ENCODE assay signal across 13 cellular contexts in the genomic region with DNA sequence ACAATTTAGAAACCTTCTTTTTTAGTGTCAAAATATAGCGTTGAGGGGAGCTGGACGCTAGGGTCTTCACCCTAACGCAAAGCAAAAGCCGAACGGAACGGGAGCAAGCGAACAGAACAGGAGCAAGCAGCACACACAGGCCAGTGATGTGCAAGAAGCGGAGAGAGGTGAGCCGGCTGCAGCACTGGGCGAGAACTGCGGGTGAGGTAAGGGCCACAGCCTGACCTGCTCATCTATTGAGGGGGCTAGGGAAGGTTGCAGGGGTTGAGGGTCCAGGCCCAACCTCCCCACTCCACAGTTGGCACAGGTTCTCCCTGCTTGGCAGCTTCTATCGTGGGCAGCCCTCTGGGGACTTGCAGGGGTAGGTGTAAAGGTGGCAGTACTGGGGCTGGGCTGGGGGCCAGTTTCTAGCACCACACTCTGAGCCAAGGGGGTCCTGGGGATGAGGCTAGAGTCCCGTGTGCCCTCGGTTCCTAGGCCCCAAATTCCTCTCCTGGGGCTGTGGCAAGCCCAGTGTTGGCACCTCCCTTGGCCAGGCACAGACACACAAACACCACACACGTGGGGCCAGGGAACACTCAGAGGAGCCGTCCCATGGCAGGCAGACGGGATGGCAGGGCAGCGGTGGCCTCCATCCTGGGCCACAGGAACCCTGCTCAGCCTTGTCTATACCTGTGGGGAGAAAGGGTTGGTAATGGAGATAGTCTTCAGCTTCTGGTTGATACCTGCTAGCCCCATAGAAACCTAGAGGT. TPM values are rescaled to one million over a fixed set of nuclear protein-coding genes. Genes with fewer than 3 reads are reported as not detected.
DNase-seq lines count a peak whose midpoint lies in the region; ATAC-seq, FAIRE-seq and TF ChIP-seq lines count a peak whose summit lies in the region.
"Had no signal": no experiment of that assay in that cellular context is flagged by ENCODE, and none has a peak within 500 bp of the region (broad histone marks: within the 10 kb centered on the region; RNA-seq: fewer than 3 reads in every experiment).

No MANE protein-coding gene starts in this region.

- H3K27me3 Mint-ChIP-seq in natural killer cell (ENCODE audit: low read depth in 2 of 2) = no peaks in the 10 kb centered on the region
- no peaks in the 10 kb centered on the region for H3K27me3 Mint-ChIP-seq in natural killer cell treated with Interleukin-12 subunit alpha and Interleukin-12 subunit beta and Interleukin-15 and Interleukin-18, amount 100 ng/mL, for 72 hours
- H3K27me3 Mint-ChIP-seq in chondrocyte (ENCODE audit: low read depth) = no peaks in the 10 kb centered on the region
- no peaks in the 10 kb centered on the region for H3K27me3 Mint-ChIP-seq in naive thymus-derived CD4-positive, alpha-beta T cell

- TF ChIP-seq CTCF in natural killer cell (IDR thresholded peaks at IDR 0.05) (no peak), chondrocyte (IDR thresholded peaks at IDR 0.05) (no peak), upper lobe of right lung (IDR thresholded peaks at IDR 0.05) (no peak)

- ATAC-seq in natural killer cell = no peak
- no peak for ATAC-seq in natural killer cell treated with Interleukin-12 subunit alpha and Interleukin-12 subunit beta and Interleukin-15 and Interleukin-18, amount 100 ng/mL, for 72 hours
- ATAC-seq in naive thymus-derived CD4-positive, alpha-beta T cell = no peak
- no peak for ATAC-seq in upper lobe of right lung

- no peaks in the 10 kb centered on the region for H3K9me3 Mint-ChIP-seq in natural killer cell
- H3K9me3 Mint-ChIP-seq in natural killer cell treated with Interleukin-12 subunit alpha and Interleukin-12 subunit beta and Interleukin-15 and Interleukin-18, amount 100 ng/mL, for 72 hours = no peaks in the 10 kb centered on the region
- no peaks in the 10 kb centered on the region for H3K9me3 Mint-ChIP-seq in chondrocyte (ENCODE audit: low read depth)
- no peaks in the 10 kb centered on the region for H3K9me3 Mint-ChIP-seq in naive thymus-derived CD4-positive, alpha-beta T cell

- H3K27ac Mint-ChIP-seq in natural killer cell (no peak overlapping the region), chondrocyte (ENCODE audit: unreplicated experiment) (peak overlapping the region; percentile 45)
- H3K27ac Mint-ChIP-seq in natural killer cell treated with Interleukin-12 subunit alpha and Interleukin-12 subunit beta and Interleukin-15 and Interleukin-18, amount 100 ng/mL, for 72 hours = no peak overlapping the region
- peak overlapping the region in 4 of 9 donors; percentile 33 to 81 (median 64) for H3K27ac Mint-ChIP-seq in naive thymus-derived CD4-positive, alpha-beta T cell

- no peaks in the 10 kb centered on the region for H3K27me3 ChIP-seq in naive thymus-derived CD4-positive, alpha-beta T cell (ENCODE audit: control insufficient read depth in 2 of 2, insufficient read depth in 2 of 2, low read length in 2 of 2)
- H3K27me3 ChIP-seq in upper lobe of right lung (no peaks in the 10 kb centered on the region), HAP-1 (ENCODE audit: low read depth) (no peaks in the 10 kb centered on the region), small intestine (ENCODE audit: control insufficient read depth in 2 of 2, insufficient read depth in 2 of 2, low read length in 2 of 2) (no peaks in the 10 kb centered on the region)
- H3K27me3 ChIP-seq: thyroid gland had no signal

- H3K36me3 ChIP-seq in naive thymus-derived CD4-positive, alpha-beta T cell (ENCODE audit: control insufficient read depth in 2 of 3, insufficient read depth in 3 of 3, low read length in 3 of 3) = peaks cover 21 to 56% (median 29%) of the 10 kb centered on the region in 3 experiments
- H3K36me3 ChIP-seq in upper lobe of right lung = peaks cover 65% of the 10 kb centered on the region
- peaks cover 58% of the 10 kb centered on the region for H3K36me3 ChIP-seq in HAP-1 (replicated peaks)
- peaks cover 11 to 26% of the 10 kb centered on the region in 2 donors for H3K36me3 ChIP-seq in small intestine (ENCODE audit: control insufficient read depth in 2 of 2, insufficient read depth in 2 of 2, low read length in 2 of 2)

- H3K4me1 Mint-ChIP-seq in natural killer cell = peaks cover 6 to 20% of the 10 kb centered on the region in 2 donors
- peaks cover 8 to 25% of the 10 kb centered on the region in 2 donors for H3K4me1 Mint-ChIP-seq in natural killer cell treated with Interleukin-12 subunit alpha and Interleukin-12 subunit beta and Interleukin-15 and Interleukin-18, amount 100 ng/mL, for 72 hours (ENCODE audit: low read depth in 2 of 2)
- H3K4me1 Mint-ChIP-seq in chondrocyte (ENCODE audit: low read depth) = peaks cover 28% of the 10 kb centered on the region
- H3K4me1 Mint-ChIP-seq in naive thymus-derived CD4-positive, alpha-beta T cell = peaks cover 2 to 31% (median 27%) of the 10 kb centered on the region in 7 donors

- H3K4me3 ChIP-seq in naive thymus-derived CD4-positive, alpha-beta T cell (ENCODE audit: low read length) = no peak overlapping the region
- H3K4me3 ChIP-seq in upper lobe of right lung (no peak overlapping the region), HAP-1 (no peak overlapping the region), small intestine (ENCODE audit: low read depth in 1 of 2, low read length in 2 of 2) (no peak overlapping the region)

- intact Hi-C loops in natural killer cell (cut with micrococcal nuclease) = loop anchor here (1.0 to 2.0 kb wide), 2 partner anchors 9 to 59 kb away; a partner anchor contains a TSS
- intact Hi-C loops in naive thymus-derived CD4-positive, alpha-beta T cell (cut with micrococcal nuclease) = loop anchor here (1.0 to 2.0 kb wide), 7 partner anchors 9 to 75 kb away; a partner anchor contains a TSS
- intact Hi-C loops in upper lobe of right lung (cut with DNase I) = loop anchor here (10.0 kb wide), 1 partner anchor 45 kb away; a partner anchor contains a TSS

- POLR2A ChIA-PET in naive thymus-derived CD4-positive, alpha-beta T cell (lab: Charles Lee) = interaction anchor here (1.0 to 5.0 kb wide), 13 partner anchors 9 to 75 kb away, joined by 3 to 49 read pairs (median 8); a partner anchor contains a TSS

- H3K36me3 Mint-ChIP-seq in natural killer cell = peaks cover 7% of the 10 kb centered on the region
- peaks cover 6% of the 10 kb centered on the region for H3K36me3 Mint-ChIP-seq in natural killer cell treated with Interleukin-12 subunit alpha and Interleukin-12 subunit beta and Interleukin-15 and Interleukin-18, amount 100 ng/mL, for 72 hours
- peaks cover 14% of the 10 kb centered on the region for H3K36me3 Mint-ChIP-seq in chondrocyte (ENCODE audit: low read depth)
- H3K36me3 Mint-ChIP-seq in naive thymus-derived CD4-positive, alpha-beta T cell = peaks cover 8 to 31% (median 21%) of the 10 kb centered on the region in 5 donors

- FAIRE-seq in small intestine (lab: Jason Lieb, UNC) = no peak
- FAIRE-seq: colon had no signal

- peaks cover 13 to 14% of the 10 kb centered on the region in 2 donors for H3K4me1 ChIP-seq in naive thymus-derived CD4-positive, alpha-beta T cell (ENCODE audit: control insufficient read depth in 2 of 2, insufficient read depth in 2 of 2, low read length in 2 of 2)
- H3K4me1 ChIP-seq in upper lobe of right lung (peaks cover 21% of the 10 kb centered on the region), HAP-1 (peaks cover 11% of the 10 kb centered on the region), small intestine (ENCODE audit: control insufficient read depth in 2 of 2, insufficient read depth in 1 of 2, low read depth in 1 of 2, low read length in 1 of 2) (peaks cover 4 to 5% of the 10 kb centered on the region in 2 donors)

- DNase-seq in natural killer cell = no peak
- DNase-seq in natural killer cell treated with Interleukin-12 subunit alpha and Interleukin-12 subunit beta and Interleukin-15 and Interleukin-18, amount 100 ng/mL, for 72 hours (ENCODE audit: low spot score) = no peak
- no peak for DNase-seq in chondrocyte (ENCODE audit: low spot score)
- DNase-seq in naive thymus-derived CD4-positive, alpha-beta T cell = no peak
- no peak for DNase-seq in upper lobe of right lung
- DNase-seq in HAP-1 (ENCODE audit: low spot score in 2 of 2) = no peak
- no peak for DNase-seq in activated effector memory CD4-positive, alpha-beta T cell treated with anti-CD3 and anti-CD28 coated beads, Interleukin-2, amount 50 U/mL, for 16 hours
- no peak for DNase-seq in small intestine
- DNase-seq: MV-4-11; SHP77 treated with DMSO at 0.1 percent for 48 hours; stimulated activated CD4-positive, alpha-beta T cell treated with anti-CD3 and anti-CD28 coated beads, Interleukin-15, amount 100 ng/mL, for 24 hours; thyroid gland had no signal

- H3K9me3 ChIP-seq in naive thymus-derived CD4-positive, alpha-beta T cell (ENCODE audit: control insufficient read depth in 2 of 3, low read length in 3 of 3) = no peaks in the 10 kb centered on the region
- H3K9me3 ChIP-seq in upper lobe of right lung (no peaks in the 10 kb centered on the region), HAP-1 (no peaks in the 10 kb centered on the region), small intestine (ENCODE audit: control insufficient read depth, low read depth) (no peaks in the 10 kb centered on the region)
- H3K9me3 ChIP-seq: thyroid gland had no signal

- H3K4me3 Mint-ChIP-seq in natural killer cell (peak overlapping the region; percentile 42), chondrocyte (ENCODE audit: unreplicated experiment) (peak overlapping the region; percentile 84)
- no peak overlapping the region for H3K4me3 Mint-ChIP-seq in natural killer cell treated with Interleukin-12 subunit alpha and Interleukin-12 subunit beta and Interleukin-15 and Interleukin-18, amount 100 ng/mL, for 72 hours
- peak overlapping the region in 8 of 10 donors; percentile 9 to 88 (median 66) for H3K4me3 Mint-ChIP-seq in naive thymus-derived CD4-positive, alpha-beta T cell

- no peak overlapping the region for H3K27ac ChIP-seq in naive thymus-derived CD4-positive, alpha-beta T cell (ENCODE audit: low read depth, low read length)
- H3K27ac ChIP-seq in upper lobe of right lung = peak overlapping the region; percentile 75
- H3K27ac ChIP-seq in small intestine (ENCODE audit: low read depth in 1 of 2, low read length in 1 of 2) = peak overlapping the region in 1 of 2 donors; percentile 85

- in situ Hi-C loops in HAP-1 (cut with MboI; ENCODE audit: low sequenced_read_pairs) = no loop called here

- 91 to 95% (median 95%) methylated on average over 18 of the region's 18 CpGs for WGBS in small intestine, 3 donors

- CTCF ChIA-PET in naive thymus-derived CD4-positive, alpha-beta T cell (lab: Charles Lee) = no interaction called here

RNA-seq across cellular contexts. Expression of a gene that starts 1.2 kb away (rescaled TPM):
- total RNA-seq in natural killer cell (1 to 10 TPM in 2 of 3 donors, under 1 TPM in 1; 0.93 to 3.4 (median 1.9) TPM), chondrocyte (27.1 to 39.0 TPM (median 27.4 TPM) in 3 replicates), upper lobe of right lung (18.2 TPM)
- 10 to 100 TPM; 16.7 to 18.1 TPM for total RNA-seq in natural killer cell treated with Interleukin-12 subunit alpha and Interleukin-12 subunit beta and Interleukin-15 and Interleukin-18, amount 100 ng/mL, for 72 hours
- 10 to 100 TPM in 2 of 5 experiments, 1 to 10 TPM in 3; 4.1 to 30.2 (median 8.3) TPM for total RNA-seq in naive thymus-derived CD4-positive, alpha-beta T cell
- polyA plus RNA-seq in naive thymus-derived CD4-positive, alpha-beta T cell = 1 to 10 TPM in 1 of 2 donors, under 1 TPM in 1; 0.66 to 3.2 TPM
- 10 to 100 TPM; 42.8 to 49.2 (median 43.2) TPM for polyA plus RNA-seq in small intestine

RNA-seq across cellular contexts. Expression of a gene that starts 9.5 kb away (rescaled TPM):
- total RNA-seq in natural killer cell = 100 to 1,000 TPM in 2 of 3 donors, 10 to 100 TPM in 1; 98.1 to 110 (median 108) TPM
- total RNA-seq in natural killer cell treated with Interleukin-12 subunit alpha and Interleukin-12 subunit beta and Interleukin-15 and Interleukin-18, amount 100 ng/mL, for 72 hours = 10 to 100 TPM; 43.0 to 52.7 TPM
- 75.2 to 82.8 TPM (median 75.5 TPM) in 3 replicates for total RNA-seq in chondrocyte
- total RNA-seq in naive thymus-derived CD4-positive, alpha-beta T cell = 10 to 100 TPM; 52.6 to 66.0 (median 60.9) TPM
- polyA plus RNA-seq in naive thymus-derived CD4-positive, alpha-beta T cell = 10 to 100 TPM; 14.0 to 40.0 TPM
- 48.2 TPM for total RNA-seq in upper lobe of right lung
- polyA plus RNA-seq in small intestine = 10 to 100 TPM in 2 of 3 donors, 1 to 10 TPM in 1; 8.1 to 37.0 (median 10.1) TPM

RNA-seq across cellular contexts. Expression of a gene that starts 9.6 kb away (rescaled TPM):
- total RNA-seq in natural killer cell (100 to 1,000 TPM; 100 to 148 (median 117) TPM), chondrocyte (27.9 to 38.0 TPM (median 35.9 TPM) in 3 replicates), upper lobe of right lung (37.6 TPM)
- 10 to 100 TPM; 82.5 to 87.6 TPM for total RNA-seq in natural killer cell treated with Interleukin-12 subunit alpha and Interleukin-12 subunit beta and Interleukin-15 and Interleukin-18, amount 100 ng/mL, for 72 hours
- 100 to 1,000 TPM; 117 to 287 (median 169) TPM for total RNA-seq in naive thymus-derived CD4-positive, alpha-beta T cell
- 10 to 100 TPM; 29.7 to 61.4 TPM for polyA plus RNA-seq in naive thymus-derived CD4-positive, alpha-beta T cell
- polyA plus RNA-seq in small intestine = 10 to 100 TPM; 20.2 to 39.6 (median 33.8) TPM

RNA-seq across cellular contexts. Expression of a gene that starts 13.4 kb away (rescaled TPM):
- total RNA-seq in natural killer cell (10 to 100 TPM; 67.6 to 84.0 (median 83.4) TPM), chondrocyte (28.6 to 29.8 TPM (median 29.3 TPM) in 3 replicates), upper lobe of right lung (41.2 TPM)
- 10 to 100 TPM; 40.4 to 51.8 TPM for total RNA-seq in natural killer cell treated with Interleukin-12 subunit alpha and Interleukin-12 subunit beta and Interleukin-15 and Interleukin-18, amount 100 ng/mL, for 72 hours
- 10 to 100 TPM; 50.1 to 79.5 (median 71.3) TPM for total RNA-seq in naive thymus-derived CD4-positive, alpha-beta T cell
- 10 to 100 TPM; 72.4 to 90.7 TPM for polyA plus RNA-seq in naive thymus-derived CD4-positive, alpha-beta T cell
- polyA plus RNA-seq in small intestine = 100 to 1,000 TPM in 2 of 3 donors, 10 to 100 TPM in 1; 46.9 to 182 (median 147) TPM

RNA-seq across cellular contexts. Expression of a gene that starts 25.3 kb away (rescaled TPM):
- total RNA-seq in natural killer cell = 1 to 10 TPM; 4.3 to 7.7 (median 4.5) TPM
- total RNA-seq in natural killer cell treated with Interleukin-12 subunit alpha and Interleukin-12 subunit beta and Interleukin-15 and Interleukin-18, amount 100 ng/mL, for 72 hours = 1 to 10 TPM; 3.5 to 3.6 TPM
- 2.9 to 7.3 TPM (median 3.0 TPM) in 3 replicates for total RNA-seq in chondrocyte
- 1 to 10 TPM; 1.9 to 4.5 (median 2.7) TPM for total RNA-seq in naive thymus-derived CD4-positive, alpha-beta T cell
- 1 to 10 TPM; 1.6 to 2.1 TPM for polyA plus RNA-seq in naive thymus-derived CD4-positive, alpha-beta T cell
- 10.0 TPM for total RNA-seq in upper lobe of right lung
- 1 to 10 TPM; 3.1 to 5.4 (median 3.2) TPM for polyA plus RNA-seq in small intestine
